ENCODE assay signal across 25 cellular contexts in genomic region chr2:238403632-238404405, GRCh38. TPM values are rescaled to one million over a fixed set of nuclear protein-coding genes. Genes with fewer than 3 reads are reported as not detected.
DNase-seq lines count a peak whose midpoint lies in the region; ATAC-seq and TF ChIP-seq lines count a peak whose summit lies in the region.
"Had no signal": no experiment of that assay in that cellular context is flagged by ENCODE, and none has a peak within 500 bp of the region (broad histone marks: within the 10 kb centered on the region; RNA-seq: fewer than 3 reads in every experiment).

No MANE protein-coding gene starts in this region.

- no peaks in the 10 kb centered on the region for H4K20me1 ChIP-seq in Karpas-422 (ENCODE audit: insufficient read depth, low read depth, low read length)

- no peak overlapping the region for H2AFZ ChIP-seq in Karpas-422 (ENCODE audit: low read length)

- no peaks in the 10 kb centered on the region for H3K9me3 ChIP-seq in left lung
- no peaks in the 10 kb centered on the region for H3K9me3 ChIP-seq in testis
- H3K9me3 ChIP-seq in ovary: no peaks in the 10 kb centered on the region
- H3K9me3 ChIP-seq in Karpas-422 (ENCODE audit: low read length): no peaks in the 10 kb centered on the region
- H3K9me3 ChIP-seq: esophagus squamous epithelium, spleen, thyroid gland had no signal

- no peaks in the 10 kb centered on the region for H3K79me2 ChIP-seq in Karpas-422 (ENCODE audit: low read length)

- H3K4me3 ChIP-seq in left lung (no peak overlapping the region), testis (peak overlapping the region; percentile 0 to 4), dorsolateral prefrontal cortex (no peak overlapping the region), ovary (no peak overlapping the region), Karpas-422 (ENCODE audit: low read length) (no peak overlapping the region)
- H3K4me3 ChIP-seq: esophagus squamous epithelium, spleen, thyroid gland had no signal

- WGBS in testis, 2 donors: 65 to 74% methylated on average over 21 of the region's 21 CpGs
- WGBS in ovary, 3 donors: 95 to 96% (median 95%) methylated on average over 21 of the region's 21 CpGs

- TF ChIP-seq POLR2A in testis (IDR thresholded peaks at IDR 0.05) (no peak), ovary (IDR thresholded peaks at IDR 0.05) (no peak)

- H3K9me2 ChIP-seq in Karpas-422 (replicated peaks; ENCODE audit: insufficient read depth, low read length): no peaks in the 10 kb centered on the region

- no peaks in the 10 kb centered on the region for H3K27me3 ChIP-seq in left lung
- H3K27me3 ChIP-seq in testis: no peaks in the 10 kb centered on the region
- H3K27me3 ChIP-seq in dorsolateral prefrontal cortex: no peaks in the 10 kb centered on the region
- no peaks in the 10 kb centered on the region for H3K27me3 ChIP-seq in ovary
- no peaks in the 10 kb centered on the region for H3K27me3 ChIP-seq in Karpas-422 (ENCODE audit: low read length)
- H3K27me3 ChIP-seq: esophagus squamous epithelium, spleen, thyroid gland had no signal

- no peak for TF ChIP-seq EP300 in ovary (IDR thresholded peaks at IDR 0.05)

- DNase-seq in NCI-H1417 treated with DMSO at 0.1 percent for 48 hours (lab: John Stamatoyannopoulos, UW): peak; percentile 58
- peak; percentile 88 for DNase-seq in NCI-H510A treated with DMSO at 0.1 percent for 48 hours (lab: John Stamatoyannopoulos, UW)
- no peak for DNase-seq in left lung
- DNase-seq in testis: no peak
- DNase-seq in dorsolateral prefrontal cortex: no peak
- DNase-seq in ovary: no peak
- DNase-seq in Karpas-422: no peak
- DNase-seq: activated CD4-positive, alpha-beta T cell treated with anti-CD3 and anti-CD28 coated beads, Interleukin-2, amount 50 U/mL, for 48 hours; activated CD4-positive, CD25-positive, alpha-beta regulatory T cell; activated CD8-positive, alpha-beta memory T cell treated with anti-CD3 and anti-CD28 coated beads, Interleukin-2, amount 50 U/mL, for 4 hours; cortex of kidney; esophagus squamous epithelium; HCEC 1CT; NCI-H1048; NCI-H2171; NCI-H82; spleen; stimulated activated CD4-positive, alpha-beta T cell treated with anti-CD3 and anti-CD28 coated beads, Interleukin-2, amount 100 ng/mL, for 48 hours; T1000 had no signal

- H3K9ac ChIP-seq in Karpas-422 (ENCODE audit: low read length): no peak overlapping the region

- intact Hi-C loops in left lung (cut with DNase I): no loop called here
- intact Hi-C loops in testis (cut with DNase I; ENCODE audit: low total_unique reads): no loop called here
- intact Hi-C loops in dorsolateral prefrontal cortex (cut with DNase I): no loop called here
- intact Hi-C loops in ovary (cut with DNase I): no loop called here

- H3K4me1 ChIP-seq in left lung (no peaks in the 10 kb centered on the region), testis (no peaks in the 10 kb centered on the region), ovary (ENCODE audit: insufficient read depth) (no peaks in the 10 kb centered on the region), Karpas-422 (ENCODE audit: low read length) (no peaks in the 10 kb centered on the region)
- H3K4me1 ChIP-seq: spleen had no signal

- peak; percentile 82 for ATAC-seq in left lung
- no peak for ATAC-seq in GM19397 (IDR thresholded peaks at IDR 0.05; ENCODE audit: unreplicated experiment)
- ATAC-seq: activated T-helper 17 cell treated with anti-CD3 and anti-CD28 coated beads, Interleukin-2, amount 50 U/mL, for 72 hours; stimulated activated memory B cell treated with anti-CD40 and anti-IgM and Interleukin-4, amounts not matched to agents 10 μg/mL and 1 μg/mL and 100 μg/mL, for 72 hours had no signal

- H3K36me3 ChIP-seq in left lung: peaks cover 0 to 10% of the 10 kb centered on the region in 2 donors
- no peaks in the 10 kb centered on the region for H3K36me3 ChIP-seq in testis (ENCODE audit: low read depth, missing control alignments)
- no peaks in the 10 kb centered on the region for H3K36me3 ChIP-seq in ovary
- no peaks in the 10 kb centered on the region for H3K36me3 ChIP-seq in Karpas-422 (ENCODE audit: insufficient read depth, low read length)

- TF ChIP-seq CTCF in left lung (IDR thresholded peaks at IDR 0.05): no peak
- no peak for TF ChIP-seq CTCF in testis (IDR thresholded peaks at IDR 0.05)
- TF ChIP-seq CTCF in dorsolateral prefrontal cortex (IDR thresholded peaks at IDR 0.05 in 54 of 56, conservative IDR thresholded peaks at IDR 0.05 in 2 of 56; ENCODE audit: low read depth in 1 of 56, partially characterized antibody in 56 of 56): no peak
- no peak for TF ChIP-seq CTCF in ovary (IDR thresholded peaks at IDR 0.05)

- H3K27ac ChIP-seq in left lung (peak overlapping the region in 1 of 2 donors; percentile 35), testis (no peak overlapping the region), dorsolateral prefrontal cortex (no peak overlapping the region), ovary (no peak overlapping the region), Karpas-422 (ENCODE audit: low read length) (no peak overlapping the region)
- H3K27ac ChIP-seq: C4-2B, esophagus squamous epithelium, HL-60, spleen, thyroid gland had no signal

- H3K4me2 ChIP-seq in Karpas-422 (ENCODE audit: low read depth, low read length, poor library complexity, severe bottlenecking): no peak overlapping the region

RNA-seq across cellular contexts. Expression of gene ASB1, which starts 22.9 kb away (rescaled TPM):
- total RNA-seq in left lung: 10 to 100 TPM; 16.6 to 27.0 TPM
- total RNA-seq in testis: 10 to 100 TPM; 31.4 to 41.9 TPM
- 52.5 TPM for polyA plus RNA-seq in testis (ENCODE audit: insufficient read depth, low read depth, low replicate concordance)
- total RNA-seq in dorsolateral prefrontal cortex: 10 to 100 TPM; 42.1 to 85.5 (median 55.7) TPM
- 10 to 100 TPM in 6 of 7 donors, 1 to 10 TPM in 1; 9.3 to 34.0 (median 30.6) TPM for total RNA-seq in ovary
- polyA plus RNA-seq in ovary: 10 to 100 TPM; 18.2 to 22.6 TPM
- total RNA-seq in Karpas-422 (2014; rRNA removed; shearing (Covaris generic); ENCODE audit: low replicate concordance): 25.1 and 37.0 TPM in 2 replicates

Comparison
In these comparisons a context has a peak if more than half of its experiments do, and no peak if none do; other contexts are left out.
1. DNase-seq: peak in NCI-H1417 treated with DMSO at 0.1 percent for 48 hours (single experiment) and NCI-H510A treated with DMSO at 0.1 percent for 48 hours (single experiment); none in left lung (0 of 2), testis (single experiment), dorsolateral prefrontal cortex (0 of 10), ovary (0 of 5) and Karpas-422 (single experiment).
2. H3K4me3 ChIP-seq: peak in testis (2 of 2); none in left lung (0 of 2), dorsolateral prefrontal cortex (0 of 59), ovary (single experiment) and Karpas-422 (single experiment).